In the genomic region with DNA sequence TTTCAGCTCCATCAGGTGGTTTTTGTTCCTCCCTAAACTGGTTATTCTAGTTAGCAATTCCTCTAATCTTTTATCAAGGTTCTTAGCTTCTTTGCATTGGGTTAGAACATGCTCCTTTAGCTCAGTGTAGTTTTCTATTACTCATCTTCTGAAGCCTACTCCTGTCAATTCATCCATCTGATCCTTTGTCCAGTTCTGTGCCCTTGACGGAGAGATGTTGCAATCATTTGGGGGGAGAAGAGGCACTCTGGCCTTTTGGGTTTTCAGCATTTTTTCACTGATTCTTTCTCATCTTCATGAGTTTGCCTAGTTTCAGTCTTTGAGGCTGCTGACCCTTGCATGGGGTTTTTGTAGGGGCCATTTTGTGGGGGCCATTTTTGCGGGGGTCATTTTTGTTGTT, we compare ENCODE assay signal across 14 cellular contexts. TPM values are rescaled to one million over a fixed set of nuclear protein-coding genes. Genes with fewer than 3 reads are reported as not detected.
"Had no signal": no experiment of that assay in that cellular context is flagged by ENCODE, and none has a peak within 500 bp of the region (broad histone marks: within the 10 kb centered on the region; RNA-seq: fewer than 3 reads in every experiment).

No MANE protein-coding gene starts in this region.

RNA-seq across cellular contexts. Expression of a gene that starts 5.6 kb away (rescaled TPM):
- total RNA-seq: activated B cell treated with CpG ODN at 0.5 μM for 24 hours; activated CD4-positive, alpha-beta memory T cell treated with anti-CD3 and anti-CD28 coated beads for 36 hours; activated CD4-positive, alpha-beta T cell treated with anti-CD3 and anti-CD28 coated beads, Interleukin-2, amount 10 ng/mL, durations not matched to agents 24 days and 14 days; activated CD8-positive, alpha-beta memory T cell treated with anti-CD3 and anti-CD28 coated beads for 36 hours; activated CD8-positive, alpha-beta T cell treated with anti-CD3 and anti-CD28 coated beads for 36 hours; activated naive CD4-positive, alpha-beta T cell treated with anti-CD3 and anti-CD28 coated beads for 36 hours; activated naive CD4-positive, alpha-beta T cell treated with anti-CD3 and anti-CD28 coated beads, Interleukin-2, amount 50 U/mL, for 72 hours; activated naive CD8-positive, alpha-beta T cell treated with anti-CD3 and anti-CD28 coated beads for 36 hours; activated T-helper 1 cell treated with anti-CD3 and anti-CD28 coated beads, Interleukin-12 subunit alpha, Interleukin-12 subunit beta, Interleukin-2, Interleukin-4 antibody, amounts not matched to agents 30 ng/mL and 10 ng/mL and 1 ng/mL, durations not matched to agents 14 hours and 24 hours and 36 hours; activated T-helper 17 cell treated with anti-CD3 and anti-CD28 coated beads, Interleukin-2, amount 50 U/mL, for 72 hours; astrocyte; body of pancreas had no signal
- polyA plus RNA-seq: adrenal gland, aorta had no signal
